Comparison of ENCODE assay signal across 15 cellular contexts in genomic region chr7:18693826-18694225, GRCh38.
"Had no signal": no experiment of that assay in that cellular context is flagged by ENCODE, and none has a peak within 500 bp of the region (broad histone marks: within the 10 kb centered on the region; RNA-seq: fewer than 3 reads in every experiment).

No MANE protein-coding gene starts in this region.

- H3K27me3 ChIP-seq: colonic mucosa, foreskin keratinocyte, tibial nerve had no signal

- H3K27ac Mint-ChIP-seq: activated naive CD4-positive, alpha-beta T cell treated with anti-CD3 and anti-CD28 coated beads, Interleukin-2, amount 50 U/mL, for 24 hours; naive thymus-derived CD4-positive, alpha-beta T cell had no signal

- H3K4me1 ChIP-seq: colonic mucosa, foreskin keratinocyte, lower lobe of right lung, tibial nerve had no signal

- H3K4me3 Mint-ChIP-seq: activated naive CD4-positive, alpha-beta T cell treated with anti-CD3 and anti-CD28 coated beads, Interleukin-2, amount 50 U/mL, for 24 hours; naive thymus-derived CD4-positive, alpha-beta T cell; neural crest cell had no signal

- H3K27ac ChIP-seq: colonic mucosa, foreskin keratinocyte, lower lobe of right lung, tibial nerve had no signal

- H3K27me3 Mint-ChIP-seq: activated naive CD4-positive, alpha-beta T cell treated with anti-CD3 and anti-CD28 coated beads, Interleukin-2, amount 50 U/mL, for 24 hours; naive thymus-derived CD4-positive, alpha-beta T cell had no signal

- H3K4me1 Mint-ChIP-seq: activated naive CD4-positive, alpha-beta T cell treated with anti-CD3 and anti-CD28 coated beads, Interleukin-2, amount 50 U/mL, for 24 hours; naive thymus-derived CD4-positive, alpha-beta T cell had no signal

- H3K9me3 Mint-ChIP-seq: neural crest cell had no signal

- H3K9me3 ChIP-seq: colonic mucosa, lower lobe of right lung, tibial nerve had no signal

- DNase-seq: activated CD4-positive, alpha-beta T cell treated with anti-CD3 and anti-CD28 coated beads for 1 hour; activated CD4-positive, alpha-beta T cell treated with anti-CD3 and anti-CD28 coated beads, Interleukin-2, amount 50 U/mL, for 1 hour; activated gamma-delta T cell treated with Interleukin-2 at 50 U/mL for 16 hours; activated T-cell treated with anti-CD3 and anti-CD28 coated beads, Interleukin-2, amount 50 U/mL, for 1 hour; colonic mucosa; lower lobe of right lung; naive thymus-derived CD4-positive, alpha-beta T cell; occipital lobe; stimulated activated CD4-positive, alpha-beta T cell treated with anti-CD3 and anti-CD28 coated beads, Interleukin-4, amount 100 ng/mL, for 24 hours; stimulated activated naive CD4-positive, alpha-beta T cell treated with Interleukin-2 at 50 U/mL for 16 hours; T-helper 9 cell had no signal

- H3K36me3 ChIP-seq: colonic mucosa, lower lobe of right lung, tibial nerve had no signal

- H3K36me3 Mint-ChIP-seq: activated naive CD4-positive, alpha-beta T cell treated with anti-CD3 and anti-CD28 coated beads, Interleukin-2, amount 50 U/mL, for 24 hours; naive thymus-derived CD4-positive, alpha-beta T cell had no signal

- H3K4me3 ChIP-seq: colonic mucosa, lower lobe of right lung, tibial nerve had no signal
